ENCODE assay signal across 12 cellular contexts in the genomic region with DNA sequence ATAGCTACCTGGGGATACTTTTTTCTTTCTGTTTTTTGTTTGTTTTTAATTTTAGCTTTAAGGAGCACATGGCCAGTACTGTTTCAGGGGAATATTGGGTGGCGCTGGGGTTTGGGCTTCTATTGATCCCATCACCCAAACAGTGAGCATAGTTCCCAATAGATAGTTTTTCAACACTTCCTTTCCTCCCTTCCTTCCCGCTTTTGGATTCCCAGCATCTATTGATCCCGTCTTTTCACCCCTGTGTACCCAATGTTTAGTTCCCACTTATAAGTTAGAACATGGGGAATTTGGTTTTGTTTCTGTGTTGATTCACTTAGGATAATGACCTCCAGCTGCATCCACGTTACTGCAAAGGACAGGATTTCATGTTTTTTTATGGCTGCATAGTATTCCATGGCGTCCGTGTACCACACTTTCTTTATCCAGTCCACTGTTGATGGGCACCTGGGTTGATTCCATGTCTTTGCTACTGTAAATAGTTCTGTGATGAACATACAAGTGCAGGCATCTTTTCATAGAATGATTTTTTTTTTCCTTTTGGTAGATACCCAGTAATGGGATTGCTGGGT.
"Had no signal": no experiment of that assay in that cellular context is flagged by ENCODE, and none has a peak within 500 bp of the region (broad histone marks: within the 10 kb centered on the region; RNA-seq: fewer than 3 reads in every experiment).

No MANE protein-coding gene starts in this region.

- H3K4me3 Mint-ChIP-seq: activated B cell treated with CpG ODN at 0.5 μM for 24 hours; activated CD4-positive, alpha-beta T cell treated with anti-CD3 and anti-CD28 coated beads, Interleukin-2, amount 10 ng/mL, durations not matched to agents 7 days and 5 days; nephron had no signal

- H3K27me3 Mint-ChIP-seq: activated B cell treated with CpG ODN at 0.5 μM for 24 hours; activated CD4-positive, alpha-beta T cell treated with anti-CD3 and anti-CD28 coated beads, Interleukin-2, amount 10 ng/mL, durations not matched to agents 7 days and 5 days had no signal

- H3K4me3 ChIP-seq: cardiac muscle cell, dorsolateral prefrontal cortex, left lung, spleen, stomach, thoracic aorta had no signal

- H3K27me3 ChIP-seq: cardiac muscle cell, dorsolateral prefrontal cortex, left lung, spleen, stomach had no signal

- H3K9me3 Mint-ChIP-seq: activated B cell treated with CpG ODN at 0.5 μM for 24 hours, nephron had no signal

- ATAC-seq: left lung, sciatic nerve had no signal

- DNase-seq: activated B cell treated with CpG ODN at 0.5 μM for 24 hours; activated CD4-positive, alpha-beta T cell treated with anti-CD3 and anti-CD28 coated beads, Interleukin-2, amount 10 ng/mL, durations not matched to agents 7 days and 5 days; activated naive CD4-positive, alpha-beta T cell treated with anti-CD3 and anti-CD28 coated beads, Interleukin-2, amount 50 U/mL, for 16 hours; dorsolateral prefrontal cortex; left lung; occipital lobe; spleen; stomach had no signal

- H3K27ac Mint-ChIP-seq: activated B cell treated with CpG ODN at 0.5 μM for 24 hours; activated CD4-positive, alpha-beta T cell treated with anti-CD3 and anti-CD28 coated beads, Interleukin-2, amount 10 ng/mL, durations not matched to agents 7 days and 5 days; nephron had no signal

- H3K9me3 ChIP-seq: left lung, spleen, stomach, thoracic aorta had no signal

- H3K27ac ChIP-seq: cardiac muscle cell, stomach, thoracic aorta had no signal
